18 cellular contexts compared by ENCODE assay signal in genomic region chr14:73674986-73675385, GRCh38. TPM values are rescaled to one million over a fixed set of nuclear protein-coding genes. Genes with fewer than 3 reads are reported as not detected.
A peak's percentile ranks its signal among the peaks of the same experiment; 100 is the strongest.
DNase-seq lines count a peak whose midpoint lies in the region; ATAC-seq and TF ChIP-seq lines count a peak whose summit lies in the region.
"Had no signal": no experiment of that assay in that cellular context is flagged by ENCODE, and none has a peak within 500 bp of the region (broad histone marks: within the 10 kb centered on the region; RNA-seq: fewer than 3 reads in every experiment).

No MANE protein-coding gene starts in this region.

- no peaks in the 10 kb centered on the region for H3K27me3 Mint-ChIP-seq in activated T-cell treated with anti-CD3 and anti-CD28 coated beads, Interleukin-2, amount 50 U/mL, for 24 hours
- H3K27me3 Mint-ChIP-seq in endothelial cell (ENCODE audit: unreplicated experiment) (no peaks in the 10 kb centered on the region), neural crest cell (ENCODE audit: low read depth) (no peaks in the 10 kb centered on the region)
- H3K27me3 Mint-ChIP-seq: B cell; CD4-positive, alpha-beta T cell had no signal

- H3K27ac Mint-ChIP-seq in activated T-cell treated with anti-CD3 and anti-CD28 coated beads, Interleukin-2, amount 50 U/mL, for 24 hours = peak overlapping the region; percentile 24
- H3K27ac Mint-ChIP-seq in endothelial cell (ENCODE audit: unreplicated experiment) (peak overlapping the region; percentile 45), neural crest cell (ENCODE audit: unreplicated experiment) (peak overlapping the region; percentile 54)
- H3K27ac Mint-ChIP-seq: B cell; CD4-positive, alpha-beta T cell; H9 had no signal

- TF ChIP-seq CTCF in endothelial cell (IDR thresholded peaks at IDR 0.05; ENCODE audit: unreplicated experiment) = no peak
- TF ChIP-seq CTCF in neural crest cell (conservative IDR thresholded peaks at IDR 0.05) = no peak

- ATAC-seq in GM18517 (IDR thresholded peaks at IDR 0.05; ENCODE audit: unreplicated experiment) = no peak
- ATAC-seq: HepG2 had no signal

- no peaks in the 10 kb centered on the region for H3K9me3 Mint-ChIP-seq in activated T-cell treated with anti-CD3 and anti-CD28 coated beads, Interleukin-2, amount 50 U/mL, for 24 hours
- H3K9me3 Mint-ChIP-seq in endothelial cell (ENCODE audit: unreplicated experiment) = no peaks in the 10 kb centered on the region
- H3K9me3 Mint-ChIP-seq in neural crest cell = no peaks in the 10 kb centered on the region
- H3K9me3 Mint-ChIP-seq: CD4-positive, alpha-beta T cell; H9 had no signal

- H3K4me1 Mint-ChIP-seq in activated T-cell treated with anti-CD3 and anti-CD28 coated beads, Interleukin-2, amount 50 U/mL, for 24 hours (ENCODE audit: low read depth) = no peaks in the 10 kb centered on the region
- H3K4me1 Mint-ChIP-seq in endothelial cell (ENCODE audit: unreplicated experiment) (no peaks in the 10 kb centered on the region), neural crest cell (no peaks in the 10 kb centered on the region)
- H3K4me1 Mint-ChIP-seq: B cell, H9 had no signal

- H3K4me3 Mint-ChIP-seq in activated T-cell treated with anti-CD3 and anti-CD28 coated beads, Interleukin-2, amount 50 U/mL, for 24 hours = no peak overlapping the region
- no peak overlapping the region for H3K4me3 Mint-ChIP-seq in endothelial cell (ENCODE audit: unreplicated experiment)
- H3K4me3 Mint-ChIP-seq in neural crest cell = no peak overlapping the region
- H3K4me3 Mint-ChIP-seq: B cell; CD4-positive, alpha-beta T cell; H9 had no signal

- no peak for DNase-seq in activated T-cell treated with anti-CD3 and anti-CD28 coated beads, Interleukin-2, amount 50 U/mL, for 24 hours
- DNase-seq in activated T-cell treated with anti-CD3 and anti-CD28 coated beads, Interleukin-2, amount 50 U/mL, for 48 hours = no peak
- DNase-seq in endothelial cell (ENCODE audit: low spot score) (no peak), neural crest cell (ENCODE audit: low read depth, low spot score) (no peak), mucosa of gallbladder (ENCODE audit: low spot score) (no peak), NCI-H2227 (lab: John Stamatoyannopoulos, UW; ENCODE audit: unreplicated experiment) (no peak), Kasumi-1 (lab: John Stamatoyannopoulos, UW) (no peak)
- DNase-seq: ACHN; C1 segment of cervical spinal cord; Calu3; CD4-positive, alpha-beta T cell; DND-41; GDM1; GOT3; H9 had no signal

- peaks cover 6% of the 10 kb centered on the region for H3K36me3 Mint-ChIP-seq in activated T-cell treated with anti-CD3 and anti-CD28 coated beads, Interleukin-2, amount 50 U/mL, for 24 hours (ENCODE audit: low read depth)
- H3K36me3 Mint-ChIP-seq in endothelial cell (ENCODE audit: low read depth, unreplicated experiment) (no peaks in the 10 kb centered on the region), neural crest cell (ENCODE audit: low read depth) (peaks cover 2% of the 10 kb centered on the region)

RNA-seq across cellular contexts. Expression of gene DNAL1, which starts 30.2 kb away (rescaled TPM):
- total RNA-seq in endothelial cell (ENCODE audit: unreplicated experiment) = 13.1 TPM
- 18.1 and 20.1 TPM in 2 replicates for total RNA-seq in neural crest cell
- 14.3 TPM for total RNA-seq in mucosa of gallbladder

RNA-seq across cellular contexts. Expression of gene PNMA1, which starts 39.2 kb away (rescaled TPM):
- total RNA-seq in endothelial cell (ENCODE audit: unreplicated experiment) = 32.7 TPM
- 94.4 and 97.4 TPM in 2 replicates for total RNA-seq in neural crest cell
- total RNA-seq in mucosa of gallbladder = 79.5 TPM
